In the genomic region with DNA sequence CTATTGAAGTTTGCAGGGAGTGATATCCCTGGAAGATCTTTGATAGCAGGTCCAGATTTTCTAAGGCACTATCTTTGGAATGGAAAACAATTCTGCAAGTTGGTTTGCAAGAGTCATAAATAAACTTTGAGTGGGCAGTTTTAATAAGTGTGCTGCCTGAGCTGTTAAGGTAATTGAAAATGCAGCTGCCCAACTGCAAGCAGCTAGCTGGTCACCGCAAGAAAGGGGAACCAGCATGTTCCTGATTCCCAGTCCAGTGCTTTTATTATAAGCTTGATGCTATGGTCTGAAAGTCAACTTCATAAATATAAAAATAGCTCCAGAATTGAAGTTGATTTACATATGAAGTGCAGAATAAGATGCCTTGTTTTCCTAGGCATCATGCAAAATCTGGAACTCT, we compare ENCODE assay signal across 28 cellular contexts.
"Had no signal": no experiment of that assay in that cellular context is flagged by ENCODE, and none has a peak within 500 bp of the region (broad histone marks: within the 10 kb centered on the region; RNA-seq: fewer than 3 reads in every experiment).

No MANE protein-coding gene starts in this region.

- H3K4me1 ChIP-seq: left lung, right atrium auricular region, right lobe of liver, stomach, testis, thyroid gland, transverse colon, upper lobe of left lung, vagina had no signal

- DNase-seq: hippocampal formation; immature natural killer cell; kidney; left colon; left lung; mesendoderm; mucosa of descending colon; naive thymus-derived CD4-positive, alpha-beta T cell; ovary; right lobe of liver; stimulated activated CD4-positive, alpha-beta T cell treated with anti-CD3 and anti-CD28 coated beads, Interleukin-12 subunit alpha, Interleukin-12 subunit beta, amount 100 ng/mL, for 4 hours; stimulated activated CD4-positive, alpha-beta T cell treated with anti-CD3 and anti-CD28 coated beads, Interleukin-15, amount 100 ng/mL, for 24 hours; stimulated activated CD4-positive, alpha-beta T cell treated with anti-CD3 and anti-CD28 coated beads, Interleukin-2, amount 100 ng/mL, for 24 hours; stimulated activated CD4-positive, alpha-beta T cell treated with anti-CD3 and anti-CD28 coated beads, Interleukin-4, amount 100 ng/mL, for 1 hour; stimulated activated naive B cell treated with anti-CD40 and anti-IgM and Interleukin-4, amounts not matched to agents 10 μg/mL and 1 μg/mL and 100 μg/mL, for 72 hours; stimulated activated naive CD8-positive, alpha-beta T cell treated with anti-CD3 and anti-CD28 coated beads, Interleukin-15, Interleukin-2, amounts not matched to agents 100 U/mL and 50 U/mL, for 24 hours; stomach; testis; thyroid gland; transverse colon; upper lobe of left lung had no signal

- H3K4me3 ChIP-seq: left lung, lung, mucosa of descending colon, ovary, right atrium auricular region, right lobe of liver, skin epidermis, stomach, testis, thyroid gland, transverse colon, upper lobe of left lung, vagina had no signal

- H3K27me3 ChIP-seq: left lung, ovary, right atrium auricular region, right lobe of liver, stomach, testis, thyroid gland, transverse colon, upper lobe of left lung, vagina had no signal

- H3K27ac Mint-ChIP-seq: immature natural killer cell; mesothelial cell of epicardium; naive thymus-derived CD4-positive, alpha-beta T cell; natural killer cell treated with Interleukin-12 subunit alpha and Interleukin-12 subunit beta and Interleukin-15 and Interleukin-18, amount 100 ng/mL, for 72 hours; progenitor cell of endocrine pancreas; stimulated activated naive B cell treated with anti-CD40 and anti-IgM and Interleukin-4, amounts not matched to agents 10 μg/mL and 1 μg/mL and 100 μg/mL, for 72 hours had no signal

- H3K4me1 Mint-ChIP-seq: immature natural killer cell; mesothelial cell of epicardium; naive thymus-derived CD4-positive, alpha-beta T cell; stimulated activated naive B cell treated with anti-CD40 and anti-IgM and Interleukin-4, amounts not matched to agents 10 μg/mL and 1 μg/mL and 100 μg/mL, for 72 hours had no signal

- H3K27me3 Mint-ChIP-seq: naive thymus-derived CD4-positive, alpha-beta T cell; natural killer cell treated with Interleukin-12 subunit alpha and Interleukin-12 subunit beta and Interleukin-15 and Interleukin-18, amount 100 ng/mL, for 72 hours; progenitor cell of endocrine pancreas; stimulated activated naive B cell treated with anti-CD40 and anti-IgM and Interleukin-4, amounts not matched to agents 10 μg/mL and 1 μg/mL and 100 μg/mL, for 72 hours had no signal

- H3K36me3 ChIP-seq: left lung, ovary, right atrium auricular region, right lobe of liver, stomach, thyroid gland, transverse colon, upper lobe of left lung, vagina had no signal

- H3K36me3 Mint-ChIP-seq: immature natural killer cell; naive thymus-derived CD4-positive, alpha-beta T cell; natural killer cell treated with Interleukin-12 subunit alpha and Interleukin-12 subunit beta and Interleukin-15 and Interleukin-18, amount 100 ng/mL, for 72 hours; stimulated activated naive B cell treated with anti-CD40 and anti-IgM and Interleukin-4, amounts not matched to agents 10 μg/mL and 1 μg/mL and 100 μg/mL, for 72 hours had no signal

- ATAC-seq: left colon; left lung; mucosa of descending colon; naive thymus-derived CD4-positive, alpha-beta T cell; natural killer cell treated with Interleukin-12 subunit alpha and Interleukin-12 subunit beta and Interleukin-15 and Interleukin-18, amount 100 ng/mL, for 72 hours; right lobe of liver; stimulated activated naive B cell treated with anti-CD40 and anti-IgM and Interleukin-4, amounts not matched to agents 10 μg/mL and 1 μg/mL and 100 μg/mL, for 72 hours; stimulated activated naive CD8-positive, alpha-beta T cell treated with anti-CD3 and anti-CD28 coated beads, Interleukin-15, Interleukin-2, amounts not matched to agents 100 U/mL and 50 U/mL, for 24 hours had no signal

- H3K4me3 Mint-ChIP-seq: immature natural killer cell; mesothelial cell of epicardium; naive thymus-derived CD4-positive, alpha-beta T cell; natural killer cell treated with Interleukin-12 subunit alpha and Interleukin-12 subunit beta and Interleukin-15 and Interleukin-18, amount 100 ng/mL, for 72 hours; stimulated activated naive B cell treated with anti-CD40 and anti-IgM and Interleukin-4, amounts not matched to agents 10 μg/mL and 1 μg/mL and 100 μg/mL, for 72 hours had no signal

- H3K27ac ChIP-seq: left lung, ovary, right atrium auricular region, right lobe of liver, skin epidermis, stomach, testis, thyroid gland, transverse colon, upper lobe of left lung had no signal

- H3K9me3 ChIP-seq: ovary, right atrium auricular region, right lobe of liver, testis, thyroid gland, upper lobe of left lung, vagina had no signal
